ENCODE assay signal across 16 cellular contexts in genomic region chr13:77502104-77502720, GRCh38. TPM values are rescaled to one million over a fixed set of nuclear protein-coding genes. Genes with fewer than 3 reads are reported as not detected.
A peak's percentile ranks its signal among the peaks of the same experiment; 100 is the strongest.
DNase-seq lines count a peak whose midpoint lies in the region; ATAC-seq and TF ChIP-seq lines count a peak whose summit lies in the region.
"Had no signal": no experiment of that assay in that cellular context is flagged by ENCODE, and none has a peak within 500 bp of the region (broad histone marks: within the 10 kb centered on the region; RNA-seq: fewer than 3 reads in every experiment).

No MANE protein-coding gene starts in this region.

- H3K27me3 Mint-ChIP-seq in activated T-cell treated with anti-CD3 and anti-CD28 coated beads, Interleukin-2, amount 50 U/mL, for 24 hours, result no peaks in the 10 kb centered on the region
- H3K27me3 Mint-ChIP-seq in H9 (ENCODE audit: low read depth), result no peaks in the 10 kb centered on the region
- H3K27me3 Mint-ChIP-seq: central memory CD8-positive, alpha-beta T cell had no signal

- no peak overlapping the region for H2AK5ac ChIP-seq in H9 (ENCODE audit: insufficient read length, low read length)

- H3K23ac ChIP-seq in H9 (ENCODE audit: insufficient read length, low read depth, low read length), result no peak overlapping the region

- H2BK5ac ChIP-seq in H9 (ENCODE audit: insufficient read length, low read length), result no peak overlapping the region

- H3K4me3 Mint-ChIP-seq in activated T-cell treated with anti-CD3 and anti-CD28 coated beads, Interleukin-2, amount 50 U/mL, for 24 hours, result no peak overlapping the region
- H3K4me3 Mint-ChIP-seq in H9, result no peak overlapping the region
- H3K4me3 Mint-ChIP-seq: central memory CD8-positive, alpha-beta T cell had no signal

- no peak overlapping the region for H3K27ac Mint-ChIP-seq in activated T-cell treated with anti-CD3 and anti-CD28 coated beads, Interleukin-2, amount 50 U/mL, for 24 hours
- no peak overlapping the region for H3K27ac Mint-ChIP-seq in H9

- H2AFZ ChIP-seq in OCI-LY3 (ENCODE audit: low read depth, low read length) (no peak overlapping the region), H9 (ENCODE audit: low read length) (no peak overlapping the region)
- H2AFZ ChIP-seq: parathyroid adenoma had no signal

- H2BK15ac ChIP-seq in H9 (ENCODE audit: low read depth, low read length), result no peak overlapping the region

- H3K27me3 ChIP-seq in OCI-LY3 (ENCODE audit: low read depth, low read length) (peaks cover 67% of the 10 kb centered on the region), H9 (ENCODE audit: insufficient read depth, low read length) (no peaks in the 10 kb centered on the region)

- peak overlapping the region; percentile 56 for H3K4me2 ChIP-seq in OCI-LY3 (ENCODE audit: low read length)
- no peak overlapping the region for H3K4me2 ChIP-seq in H9 (ENCODE audit: insufficient read depth, insufficient read length, low read length)

- no peak overlapping the region for H3T11ph ChIP-seq in H9 (ENCODE audit: low read length)

- no peak overlapping the region for H4K91ac ChIP-seq in H9 (ENCODE audit: insufficient read length, low read depth, low read length)

- H2BK20ac ChIP-seq in H9 (ENCODE audit: low read depth, low read length, poor library complexity, severe bottlenecking), result no peak overlapping the region

- H4K5ac ChIP-seq in H9 (ENCODE audit: insufficient read length, low read depth, low read length), result no peak overlapping the region

- DNase-seq in activated CD4-positive, alpha-beta T cell treated with anti-CD3 and anti-CD28 coated beads for 48 hours, result no peak
- DNase-seq in activated T-cell treated with anti-CD3 and anti-CD28 coated beads, Interleukin-2, amount 50 U/mL, for 24 hours, result no peak
- no peak for DNase-seq in EL
- no peak for DNase-seq in H9
- DNase-seq: activated effector memory CD4-positive, alpha-beta T cell treated with Interleukin-2 at 50 U/mL for 16 hours; left ventricle myocardium inferior; NCI-H2081 treated with DMSO at 0.1 percent for 48 hours; RPMI8226 had no signal

- no peaks in the 10 kb centered on the region for H3K36me3 Mint-ChIP-seq in activated T-cell treated with anti-CD3 and anti-CD28 coated beads, Interleukin-2, amount 50 U/mL, for 24 hours (ENCODE audit: low read depth)
- H3K36me3 Mint-ChIP-seq in H9 (ENCODE audit: insufficient read depth in 1 of 3, low read depth in 3 of 3), result no peaks in the 10 kb centered on the region

- H4K20me1 ChIP-seq in OCI-LY3 (ENCODE audit: insufficient read depth, low read length), result peaks cover 5% of the 10 kb centered on the region; the same call in 1 of the 2 replicates
- no peaks in the 10 kb centered on the region for H4K20me1 ChIP-seq in H9 (ENCODE audit: control insufficient read depth, insufficient read depth, insufficient read length)

- ATAC-seq in GM18517 (IDR thresholded peaks at IDR 0.05; ENCODE audit: unreplicated experiment) (peak; percentile 91), GM21367 (IDR thresholded peaks at IDR 0.05; ENCODE audit: unreplicated experiment) (peak; percentile 86), HG02973 (IDR thresholded peaks at IDR 0.05; ENCODE audit: unreplicated experiment) (peak; percentile 89)

- no CpG with 5 or more reads among the region's 4 CpGs for WGBS in H9 (ENCODE audit: extremely low coverage, insufficient read length, low lambda C conversion rate)

- H3K4me3 ChIP-seq in OCI-LY3 (ENCODE audit: low read length), result peak overlapping the region; percentile 39
- H3K4me3 ChIP-seq: left ventricle myocardium inferior had no signal

- no peak overlapping the region for H3K4ac ChIP-seq in H9 (ENCODE audit: low read depth, low read length)

- no peaks in the 10 kb centered on the region for H3K9me3 Mint-ChIP-seq in activated T-cell treated with anti-CD3 and anti-CD28 coated beads, Interleukin-2, amount 50 U/mL, for 24 hours
- no peaks in the 10 kb centered on the region for H3K9me3 Mint-ChIP-seq in H9
- H3K9me3 Mint-ChIP-seq: central memory CD8-positive, alpha-beta T cell; IgD-negative memory B cell had no signal

- H4K8ac ChIP-seq in H9 (replicated peaks; ENCODE audit: insufficient read length, low read depth, low read length), result no peak overlapping the region

- H3K27ac ChIP-seq in OCI-LY3 (ENCODE audit: low read length), result no peak overlapping the region
- no peak overlapping the region for H3K27ac ChIP-seq in H9 (ENCODE audit: insufficient read length, low read depth, low read length)
- H3K27ac ChIP-seq: left ventricle myocardium inferior, parathyroid adenoma had no signal

- TF ChIP-seq CTCF in OCI-LY3 (IDR thresholded peaks at IDR 0.05; ENCODE audit: low read depth, low read length) (no peak), H9 (conservative IDR thresholded peaks at IDR 0.05) (no peak)

- no peak overlapping the region for H2BK120ac ChIP-seq in H9 (ENCODE audit: low read depth, low read length, poor library complexity, severe bottlenecking)

- H3K4me1 ChIP-seq in OCI-LY3 (ENCODE audit: low read length), result peaks cover 25% of the 10 kb centered on the region
- no peaks in the 10 kb centered on the region for H3K4me1 ChIP-seq in H9 (ENCODE audit: insufficient read depth, low read length)
- H3K4me1 ChIP-seq: left ventricle myocardium inferior, parathyroid adenoma had no signal

- H3K79me2 ChIP-seq in OCI-LY3 (ENCODE audit: low read length), result no peaks in the 10 kb centered on the region
- no peaks in the 10 kb centered on the region for H3K79me2 ChIP-seq in H9 (ENCODE audit: insufficient read depth, low read length)
- H3K79me2 ChIP-seq: parathyroid adenoma had no signal

- no peak overlapping the region for H3K9ac ChIP-seq in OCI-LY3 (ENCODE audit: low read length)
- H3K9ac ChIP-seq in H9 (ENCODE audit: extremely low read depth, insufficient read length, low read length), result no peak overlapping the region
- H3K9ac ChIP-seq: parathyroid adenoma had no signal

- H3K79me1 ChIP-seq in H9 (ENCODE audit: insufficient read depth, low read depth, low read length, poor library complexity, severe bottlenecking), result no peaks in the 10 kb centered on the region

- no peak overlapping the region for H3K14ac ChIP-seq in H9 (ENCODE audit: insufficient read depth, low read length)

- no peak overlapping the region for H3K18ac ChIP-seq in H9 (ENCODE audit: insufficient read length, low read depth, low read length)

- H3K9me3 ChIP-seq in OCI-LY3 (ENCODE audit: insufficient read depth, low read length) (no peaks in the 10 kb centered on the region), H9 (ENCODE audit: control insufficient read depth, low read depth, low read length) (no peaks in the 10 kb centered on the region)
- H3K9me3 ChIP-seq: left ventricle myocardium inferior had no signal

- peaks cover 4% of the 10 kb centered on the region for H3K4me1 Mint-ChIP-seq in activated T-cell treated with anti-CD3 and anti-CD28 coated beads, Interleukin-2, amount 50 U/mL, for 24 hours (ENCODE audit: low read depth)
- no peaks in the 10 kb centered on the region for H3K4me1 Mint-ChIP-seq in H9
- H3K4me1 Mint-ChIP-seq: central memory CD8-positive, alpha-beta T cell had no signal

- H3K56ac ChIP-seq in H9 (ENCODE audit: insufficient read length, low read depth, low read length), result no peak overlapping the region

- H3K36me3 ChIP-seq in OCI-LY3 (replicated peaks; ENCODE audit: low read depth, low read length), result no peaks in the 10 kb centered on the region
- H3K36me3 ChIP-seq: left ventricle myocardium inferior had no signal

- H3K23me2 ChIP-seq in H9 (ENCODE audit: insufficient read length, low read depth, low read length, poor library complexity, severe bottlenecking), result no peaks in the 10 kb centered on the region

- H2BK12ac ChIP-seq in H9 (ENCODE audit: insufficient read length, low read depth, low read length), result no peak overlapping the region

RNA-seq across cellular contexts. Expression of gene SCEL, which starts 33.3 kb away (rescaled TPM):
- not detected in 2 replicates for total RNA-seq in H9 (2021)
- total RNA-seq: fibroblast of lung, left ventricle myocardium inferior had no signal
